Comparison of ENCODE assay signal across 8 cellular contexts in genomic region chr19:13731147-13731964, GRCh38. TPM values are rescaled to one million over a fixed set of nuclear protein-coding genes. Genes with fewer than 3 reads are reported as not detected.
A peak's percentile ranks its signal among the peaks of the same experiment; 100 is the strongest.
DNase-seq lines count a peak whose midpoint lies in the region; ATAC-seq and TF ChIP-seq lines count a peak whose summit lies in the region.

No MANE protein-coding gene starts in this region.

- H3K36me3 ChIP-seq in DND-41 (ENCODE audit: insufficient read depth, low read length) = no peaks in the 10 kb centered on the region
- H3K36me3 ChIP-seq in GM23248 (ENCODE audit: low read depth) = no peaks in the 10 kb centered on the region
- no peaks in the 10 kb centered on the region for H3K36me3 ChIP-seq in naive thymus-derived CD4-positive, alpha-beta T cell (ENCODE audit: control insufficient read depth in 2 of 3, insufficient read depth in 3 of 3, low read length in 3 of 3)

- peak overlapping the region; percentile 100 for H2AFZ ChIP-seq in DND-41 (ENCODE audit: low read depth, low read length)
- peak overlapping the region; percentile 83 for H2AFZ ChIP-seq in GM23248

- H3F3A ChIP-seq in GM23248 (ENCODE audit: insufficient read depth) = peaks cover 17% of the 10 kb centered on the region

- peak overlapping the region; percentile 85 for H3K9ac ChIP-seq in DND-41 (ENCODE audit: low read depth, low read length)
- H3K9ac ChIP-seq in GM23248 = peak overlapping the region; percentile 94

- H3K4me3 ChIP-seq in DND-41 (ENCODE audit: low read depth in 1 of 2, low read length in 2 of 2) (peak overlapping the region; percentile 54 to 89; a peak in 3 of 4 replicates), GM23248 (peak overlapping the region; percentile 85), fibroblast of mammary gland (ENCODE audit: control insufficient read depth, low read depth, low read length) (peak overlapping the region; percentile 79)
- peak overlapping the region; percentile 89 for H3K4me3 ChIP-seq in naive thymus-derived CD4-positive, alpha-beta T cell (ENCODE audit: low read length)

- H3K9me3 ChIP-seq in DND-41 (ENCODE audit: insufficient read depth, low read length, severe bottlenecking) (no peaks in the 10 kb centered on the region), GM23248 (ENCODE audit: low read depth) (no peaks in the 10 kb centered on the region)
- H3K9me3 ChIP-seq in naive thymus-derived CD4-positive, alpha-beta T cell (ENCODE audit: control insufficient read depth in 2 of 3, low read length in 3 of 3) = no peaks in the 10 kb centered on the region

- CTCF ChIA-PET in naive thymus-derived CD4-positive, alpha-beta T cell (lab: Charles Lee) = interaction anchor here (1.2 to 1.3 kb wide), 2 partner anchors 17 to 131 kb away, joined by 3 to 6 read pairs; a partner anchor contains a TSS

- intact Hi-C loops in activated T-helper 2 cell treated with anti-CD3 and anti-CD28 coated beads, Interferon-gamma antibody, Interleukin-2, Interleukin-4, amounts not matched to agents 10 μg/mL and 5 μg/mL and 100 μg/mL, durations not matched to agents 14 hours and 24 hours and 36 hours (cut with micrococcal nuclease) = loop anchor here (1.0 to 5.0 kb wide), 5 partner anchors 16 to 219 kb away; a partner anchor contains a TSS
- intact Hi-C loops in naive thymus-derived CD4-positive, alpha-beta T cell (cut with micrococcal nuclease) = loop anchor here (1.0 to 10.0 kb wide), 5 partner anchors 16 to 614 kb away; partner anchors contain the start of genes C19orf53 (in 1 of the 2), IER2 (in 1 of the 2), NACC1 (in 1 of the 2) and STX10 (in 1 of the 2)

- POLR2A ChIA-PET in naive thymus-derived CD4-positive, alpha-beta T cell (lab: Charles Lee) = interaction anchor here (0.7 to 3.4 kb wide), 6 partner anchors 14 to 959 kb away, joined by 3 to 32 read pairs (median 3); partner anchors contain the start of gene ZNF333

- H3K36me3 Mint-ChIP-seq in activated T-helper 2 cell treated with anti-CD3 and anti-CD28 coated beads, Interferon-gamma antibody, Interleukin-2, Interleukin-4, amounts not matched to agents 10 μg/mL and 5 μg/mL and 100 μg/mL, durations not matched to agents 14 hours and 24 hours and 36 hours (ENCODE audit: low read depth) = no peaks in the 10 kb centered on the region
- no peaks in the 10 kb centered on the region for H3K36me3 Mint-ChIP-seq in naive thymus-derived CD4-positive, alpha-beta T cell
- H3K36me3 Mint-ChIP-seq in stimulated activated memory B cell treated with anti-CD40 and anti-IgM and Interleukin-4, amounts not matched to agents 10 μg/mL and 1 μg/mL and 100 μg/mL, for 72 hours = no peaks in the 10 kb centered on the region

- H3K9me2 ChIP-seq in GM23248 (ENCODE audit: insufficient read depth) = no peaks in the 10 kb centered on the region

- DNase-seq in DND-41 (peak; percentile 95), GM23248 (peak; percentile 98), LHCN-M2 (ENCODE audit: low read depth) (peak; percentile 96), RPMI7951 (ENCODE audit: low read depth) (peak; percentile 97), fibroblast of mammary gland (ENCODE audit: low read depth) (peak; percentile 99)
- peak; percentile 93 for DNase-seq in activated T-helper 2 cell treated with anti-CD3 and anti-CD28 coated beads, Interferon-gamma antibody, Interleukin-2, Interleukin-4, amounts not matched to agents 10 μg/mL and 5 μg/mL and 100 μg/mL, durations not matched to agents 14 hours and 24 hours and 36 hours (ENCODE audit: low spot score)
- peak; percentile 85 to 95 (median 91) for DNase-seq in naive thymus-derived CD4-positive, alpha-beta T cell

- H3K4me2 ChIP-seq in DND-41 (ENCODE audit: insufficient read depth, low read length) (peak overlapping the region; percentile 100), GM23248 (ENCODE audit: unreplicated experiment) (peak overlapping the region; percentile 96)

- in situ Hi-C loops in GM23248 (cut with MboI) = no loop called here

- H3K9me3 Mint-ChIP-seq in activated T-helper 2 cell treated with anti-CD3 and anti-CD28 coated beads, Interferon-gamma antibody, Interleukin-2, Interleukin-4, amounts not matched to agents 10 μg/mL and 5 μg/mL and 100 μg/mL, durations not matched to agents 14 hours and 24 hours and 36 hours = no peaks in the 10 kb centered on the region
- peaks cover 0 to 1% (median 0%) of the 10 kb centered on the region in 11 donors for H3K9me3 Mint-ChIP-seq in naive thymus-derived CD4-positive, alpha-beta T cell
- H3K9me3 Mint-ChIP-seq in stimulated activated memory B cell treated with anti-CD40 and anti-IgM and Interleukin-4, amounts not matched to agents 10 μg/mL and 1 μg/mL and 100 μg/mL, for 72 hours = no peaks in the 10 kb centered on the region

- H3K27ac ChIP-seq in DND-41 (ENCODE audit: low read length) (peak overlapping the region; percentile 90), GM23248 (peak overlapping the region; percentile 98)
- H3K27ac ChIP-seq in naive thymus-derived CD4-positive, alpha-beta T cell (ENCODE audit: low read depth, low read length) = peak overlapping the region; percentile 75

- no peaks in the 10 kb centered on the region for H3K27me3 Mint-ChIP-seq in activated T-helper 2 cell treated with anti-CD3 and anti-CD28 coated beads, Interferon-gamma antibody, Interleukin-2, Interleukin-4, amounts not matched to agents 10 μg/mL and 5 μg/mL and 100 μg/mL, durations not matched to agents 14 hours and 24 hours and 36 hours (ENCODE audit: low read depth)
- H3K27me3 Mint-ChIP-seq in naive thymus-derived CD4-positive, alpha-beta T cell = no peaks in the 10 kb centered on the region
- no peaks in the 10 kb centered on the region for H3K27me3 Mint-ChIP-seq in stimulated activated memory B cell treated with anti-CD40 and anti-IgM and Interleukin-4, amounts not matched to agents 10 μg/mL and 1 μg/mL and 100 μg/mL, for 72 hours

- TF ChIP-seq CTCF in DND-41 (IDR thresholded peaks at IDR 0.05; ENCODE audit: borderline replicate concordance, extremely low read depth, low read length, poor library complexity, severe bottlenecking) (no peak), fibroblast of mammary gland (conservative IDR thresholded peaks at IDR 0.05; ENCODE audit: control insufficient read depth, insufficient read depth, low read depth, low read length) (no peak)

- H4K20me1 ChIP-seq in DND-41 (ENCODE audit: insufficient read depth, low read length) (no peaks in the 10 kb centered on the region), GM23248 (ENCODE audit: insufficient read depth) (no peaks in the 10 kb centered on the region)

- 0 to 2% methylated on average over 39 of the region's 39 CpGs for WGBS in GM23248 (ENCODE audit: low coverage in 1 of 2, low lambda C conversion rate in 2 of 2, missing lambda C conversion rate in 2 of 2), 2 experiments

- H3K4me1 Mint-ChIP-seq in activated T-helper 2 cell treated with anti-CD3 and anti-CD28 coated beads, Interferon-gamma antibody, Interleukin-2, Interleukin-4, amounts not matched to agents 10 μg/mL and 5 μg/mL and 100 μg/mL, durations not matched to agents 14 hours and 24 hours and 36 hours (ENCODE audit: low read depth) = peaks cover 15% of the 10 kb centered on the region
- H3K4me1 Mint-ChIP-seq in naive thymus-derived CD4-positive, alpha-beta T cell = peaks cover 6 to 19% (median 11%) of the 10 kb centered on the region in 7 donors
- peaks cover 26% of the 10 kb centered on the region for H3K4me1 Mint-ChIP-seq in stimulated activated memory B cell treated with anti-CD40 and anti-IgM and Interleukin-4, amounts not matched to agents 10 μg/mL and 1 μg/mL and 100 μg/mL, for 72 hours

- no peaks in the 10 kb centered on the region for H3K27me3 ChIP-seq in DND-41 (ENCODE audit: insufficient read depth, low read length, poor library complexity)
- H3K27me3 ChIP-seq in GM23248 (replicated peaks; ENCODE audit: insufficient read depth) = no peaks in the 10 kb centered on the region
- H3K27me3 ChIP-seq in naive thymus-derived CD4-positive, alpha-beta T cell (ENCODE audit: control insufficient read depth in 2 of 2, insufficient read depth in 2 of 2, low read length in 2 of 2) = no peaks in the 10 kb centered on the region

- H3K27ac Mint-ChIP-seq in activated T-helper 2 cell treated with anti-CD3 and anti-CD28 coated beads, Interferon-gamma antibody, Interleukin-2, Interleukin-4, amounts not matched to agents 10 μg/mL and 5 μg/mL and 100 μg/mL, durations not matched to agents 14 hours and 24 hours and 36 hours = peak overlapping the region; percentile 98
- H3K27ac Mint-ChIP-seq in naive thymus-derived CD4-positive, alpha-beta T cell = peak overlapping the region; percentile 68 to 95 (median 88)
- peak overlapping the region; percentile 89 for H3K27ac Mint-ChIP-seq in stimulated activated memory B cell treated with anti-CD40 and anti-IgM and Interleukin-4, amounts not matched to agents 10 μg/mL and 1 μg/mL and 100 μg/mL, for 72 hours

- H3K4me3 Mint-ChIP-seq in activated T-helper 2 cell treated with anti-CD3 and anti-CD28 coated beads, Interferon-gamma antibody, Interleukin-2, Interleukin-4, amounts not matched to agents 10 μg/mL and 5 μg/mL and 100 μg/mL, durations not matched to agents 14 hours and 24 hours and 36 hours (ENCODE audit: low read depth) = peak overlapping the region; percentile 85
- H3K4me3 Mint-ChIP-seq in naive thymus-derived CD4-positive, alpha-beta T cell = peak overlapping the region; percentile 82 to 95 (median 92)
- peak overlapping the region; percentile 92 for H3K4me3 Mint-ChIP-seq in stimulated activated memory B cell treated with anti-CD40 and anti-IgM and Interleukin-4, amounts not matched to agents 10 μg/mL and 1 μg/mL and 100 μg/mL, for 72 hours

- H3K4me1 ChIP-seq in DND-41 (ENCODE audit: insufficient read depth, low read length) = peaks cover 17% of the 10 kb centered on the region
- peaks cover 26% of the 10 kb centered on the region for H3K4me1 ChIP-seq in GM23248 (ENCODE audit: insufficient read depth)
- peaks cover 3 to 7% of the 10 kb centered on the region in 2 donors for H3K4me1 ChIP-seq in naive thymus-derived CD4-positive, alpha-beta T cell (ENCODE audit: control insufficient read depth in 2 of 2, insufficient read depth in 2 of 2, low read length in 2 of 2)

- no peaks in the 10 kb centered on the region for H3K79me2 ChIP-seq in DND-41 (ENCODE audit: insufficient read depth, low read length)
- 0 out of 2 replicates have a peak, but pooled peaks cover 6% of the 10 kb centered on the region for H3K79me2 ChIP-seq in GM23248 (ENCODE audit: insufficient read depth)

- ATAC-seq in DND-41 (ENCODE audit: insufficient read depth, low read depth) = peak; percentile 100
- ATAC-seq in naive thymus-derived CD4-positive, alpha-beta T cell = peak; percentile 100
- ATAC-seq in stimulated activated memory B cell treated with anti-CD40 and anti-IgM and Interleukin-4, amounts not matched to agents 10 μg/mL and 1 μg/mL and 100 μg/mL, for 72 hours = peak; percentile 100

RNA-seq across cellular contexts. Expression of gene MRI1, which starts 33.0 kb away (rescaled TPM):
- total RNA-seq in GM23248 (2014; rRNA removed; shearing (Covaris generic)) = 39.7 and 60.6 TPM in 2 replicates
- polyA plus RNA-seq in GM23248 (2016; fragmentation: Nextera tagmentation; extraction: Ambion mirVana) = 14.3 and 16.5 TPM in 2 replicates
- 38.7 and 50.3 TPM in 2 replicates for total RNA-seq in LHCN-M2 (2014; rRNA removed)
- polyA plus RNA-seq in LHCN-M2 (2012) = 14.5 TPM
- 24.9 and 52.5 TPM in 2 replicates for total RNA-seq in RPMI7951 (2014; rRNA removed; shearing (Covaris generic))
- total RNA-seq in activated T-helper 2 cell treated with anti-CD3 and anti-CD28 coated beads, Interferon-gamma antibody, Interleukin-2, Interleukin-4, amounts not matched to agents 10 μg/mL and 5 μg/mL and 100 μg/mL, durations not matched to agents 14 hours and 24 hours and 36 hours = 41.6 and 42.3 TPM in 2 replicates
- total RNA-seq in naive thymus-derived CD4-positive, alpha-beta T cell = 10 to 100 TPM; 29.1 to 56.2 (median 49.2) TPM
- polyA plus RNA-seq in naive thymus-derived CD4-positive, alpha-beta T cell = 10 to 100 TPM in 1 of 2 donors, 1 to 10 TPM in 1; 7.1 to 22.4 TPM

RNA-seq across cellular contexts. Expression of gene C19orf53, which starts 42.9 kb away (rescaled TPM):
- 115 and 122 TPM in 2 replicates for total RNA-seq in GM23248 (2014; rRNA removed; shearing (Covaris generic))
- 309 TPM in 2 replicates for polyA plus RNA-seq in GM23248 (2016; fragmentation: Nextera tagmentation; extraction: Ambion mirVana)
- total RNA-seq in LHCN-M2 (2014; rRNA removed) = 172 and 183 TPM in 2 replicates
- polyA plus RNA-seq in LHCN-M2 (2012) = 327 TPM
- 213 and 223 TPM in 2 replicates for total RNA-seq in RPMI7951 (2014; rRNA removed; shearing (Covaris generic))
- 131 and 137 TPM in 2 replicates for total RNA-seq in activated T-helper 2 cell treated with anti-CD3 and anti-CD28 coated beads, Interferon-gamma antibody, Interleukin-2, Interleukin-4, amounts not matched to agents 10 μg/mL and 5 μg/mL and 100 μg/mL, durations not matched to agents 14 hours and 24 hours and 36 hours
- total RNA-seq in naive thymus-derived CD4-positive, alpha-beta T cell = 100 to 1,000 TPM in 1 of 5 experiments, 10 to 100 TPM in 4; 57.2 to 108 (median 86.2) TPM
- polyA plus RNA-seq in naive thymus-derived CD4-positive, alpha-beta T cell = 100 to 1,000 TPM; 203 to 289 TPM

Comparison
In these comparisons a context has a peak if more than half of its experiments do, and no peak if none do; other contexts are left out.
1. Peak in every context shown above with its lines: DNase-seq, ATAC-seq, H3K4me3 ChIP-seq and H3K27ac ChIP-seq.